ENCODE assay signal across 9 cellular contexts in the genomic region with DNA sequence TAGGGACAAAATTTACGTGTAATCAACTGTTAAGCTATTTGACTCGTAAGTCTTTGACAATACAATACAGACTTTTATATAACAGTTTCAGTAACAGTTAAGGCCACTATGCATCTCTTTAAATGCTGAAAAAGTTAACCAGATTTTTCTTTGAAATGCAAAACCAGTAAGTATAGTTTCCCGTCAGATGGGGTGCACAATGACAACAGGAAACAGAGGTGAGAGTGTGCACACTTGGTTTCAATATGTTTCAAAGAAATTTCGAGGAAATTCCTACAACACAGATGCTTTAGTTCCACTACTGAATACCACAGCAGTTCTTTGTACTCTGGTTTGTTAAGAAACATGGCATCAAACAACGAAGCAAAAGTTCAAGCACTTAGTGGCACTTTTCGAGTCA. TPM values are rescaled to one million over a fixed set of nuclear protein-coding genes. Genes with fewer than 3 reads are reported as not detected.
DNase-seq lines count a peak whose midpoint lies in the region; ATAC-seq and TF ChIP-seq lines count a peak whose summit lies in the region.
"Had no signal": no experiment of that assay in that cellular context is flagged by ENCODE, and none has a peak within 500 bp of the region (broad histone marks: within the 10 kb centered on the region; RNA-seq: fewer than 3 reads in every experiment).

No MANE protein-coding gene starts in this region.

- H3K9me3 ChIP-seq in sigmoid colon, result no peaks in the 10 kb centered on the region

- H3K36me3 ChIP-seq in GM06990 (ENCODE audit: control insufficient read depth, insufficient read depth, low read length) (no peaks in the 10 kb centered on the region), sigmoid colon (no peaks in the 10 kb centered on the region)

- no peak for ATAC-seq in GM18511 (IDR thresholded peaks at IDR 0.05; ENCODE audit: unreplicated experiment)

- peak overlapping the region; percentile 6; the same call in 1 of the 2 replicates for H3K4me3 ChIP-seq in GM06990 (replicated peaks; ENCODE audit: low read depth, low read length)
- peak overlapping the region; percentile 24 for H3K4me3 ChIP-seq in Jurkat, Clone E6-1 (ENCODE audit: low read length)
- H3K4me3 ChIP-seq in sigmoid colon, result no peak overlapping the region

- intact Hi-C loops in sigmoid colon (cut with DNase I), result no loop called here

- TF ChIP-seq POLR2A in sigmoid colon (IDR thresholded peaks at IDR 0.05), result no peak

- no peaks in the 10 kb centered on the region for H3K27me3 ChIP-seq in GM06990 (replicated peaks; ENCODE audit: control insufficient read depth, insufficient read depth, low read length)
- H3K27me3 ChIP-seq in sigmoid colon, result no peaks in the 10 kb centered on the region

- TF ChIP-seq EP300 in sigmoid colon (IDR thresholded peaks at IDR 0.05), result no peak

- DNase-seq in GM06990 (ENCODE audit: extremely low read depth, insufficient read length) (peak; percentile 69), GM20000 (ENCODE audit: low spot score) (peak; percentile 57), NCI-H1048 (lab: John Stamatoyannopoulos, UW) (no peak), sigmoid colon (no peak), DMS 273 treated with DMSO at 0.1 percent for 48 hours (lab: John Stamatoyannopoulos, UW) (no peak)
- peak; percentile 93 for DNase-seq in Jurkat, Clone E6-1 (ENCODE audit: low read depth, low spot score)
- DNase-seq in central memory CD4-positive, alpha-beta T cell, result peak; percentile 88
- DNase-seq: GDM1 had no signal

- H3K4me1 ChIP-seq in sigmoid colon, result peaks cover 0 to 10% (median 6%) of the 10 kb centered on the region in 4 donors

- H3K27ac ChIP-seq in sigmoid colon, result no peak overlapping the region

- WGBS in sigmoid colon, 2 donors, result 35 to 71% methylated on average over 6 of the region's 6 CpGs

- TF ChIP-seq CTCF in GM06990 (IDR thresholded peaks at IDR 0.05; ENCODE audit: insufficient read depth, low read length, poor library complexity, severe bottlenecking) (no peak), GM20000 (IDR thresholded peaks at IDR 0.05; ENCODE audit: extremely low read depth, missing control alignments) (no peak), sigmoid colon (IDR thresholded peaks at IDR 0.05) (no peak)

RNA-seq across cellular contexts. Expression of a gene that starts 48.4 kb away (rescaled TPM):
- 11.0 TPM for polyA plus RNA-seq in Jurkat, Clone E6-1 (2012; ENCODE audit: insufficient read depth, insufficient read length)
- 1 to 10 TPM; 3.1 to 9.1 (median 4.5) TPM for total RNA-seq in sigmoid colon
- polyA plus RNA-seq in sigmoid colon, result 10 to 100 TPM in 2 of 3 donors, 1 to 10 TPM in 1; 6.0 to 29.5 (median 10.9) TPM

RNA-seq across cellular contexts. Expression of a gene that starts 50.8 kb away (rescaled TPM):
- not detected for polyA plus RNA-seq in Jurkat, Clone E6-1 (2012; ENCODE audit: insufficient read depth, insufficient read length)
- total RNA-seq in sigmoid colon, result under 1 TPM in 1 of 4 donors, not detected in 3; 0.14 TPM
- 1 to 10 TPM in 1 of 3 donors, under 1 TPM in 2; 0.23 to 2.3 (median 0.60) TPM for polyA plus RNA-seq in sigmoid colon

Comparison
In these comparisons a context has a peak if more than half of its experiments do, and no peak if none do; other contexts are left out.
1. DNase-seq: peak in GM06990 (single experiment), GM20000 (single experiment), Jurkat, Clone E6-1 (single experiment) and central memory CD4-positive, alpha-beta T cell (single experiment); none in NCI-H1048 (single experiment), sigmoid colon (single experiment) and DMS 273 treated with DMSO at 0.1 percent for 48 hours (single experiment).
2. H3K4me3 ChIP-seq: peak in GM06990 (single experiment) and Jurkat, Clone E6-1 (single experiment); none in sigmoid colon (0 of 4).